39 cellular contexts compared by ENCODE assay signal in genomic region chr11:28826807-28827206, GRCh38.
"Had no signal": no experiment of that assay in that cellular context is flagged by ENCODE, and none has a peak within 500 bp of the region (broad histone marks: within the 10 kb centered on the region; RNA-seq: fewer than 3 reads in every experiment).

No MANE protein-coding gene starts in this region.

- H3K36me3 Mint-ChIP-seq: activated CD4-positive, alpha-beta memory T cell treated with anti-CD3 and anti-CD28 coated beads for 36 hours; activated naive CD4-positive, alpha-beta T cell treated with anti-CD3 and anti-CD28 coated beads, Interleukin-2, amount 10 ng/mL, durations not matched to agents 7 days and 5 days; activated naive CD4-positive, alpha-beta T cell treated with anti-CD3 and anti-CD28 coated beads, Interleukin-2, amount 50 U/mL, for 24 hours; activated naive CD8-positive, alpha-beta T cell; activated naive CD8-positive, alpha-beta T cell treated with anti-CD3 and anti-CD28 coated beads, Interleukin-2, amount 10 ng/mL, durations not matched to agents 7 days and 5 days; brain had no signal

- H3K4me3 ChIP-seq: ascending aorta, cardiac muscle cell had no signal

- DNase-seq: activated B cell treated with CpG ODN at 0.5 μM for 24 hours; activated CD4-positive, alpha-beta memory T cell treated with anti-CD3 and anti-CD28 coated beads for 36 hours; activated CD4-positive, alpha-beta T cell treated with anti-CD3 and anti-CD28 coated beads for 4 hours; activated CD4-positive, alpha-beta T cell treated with anti-CD3 and anti-CD28 coated beads, Interleukin-2, amount 10 ng/mL, durations not matched to agents 24 days and 14 days; activated CD4-positive, alpha-beta T cell treated with anti-CD3 and anti-CD28 coated beads, Interleukin-2, amount 50 U/mL, for 1 hour; activated CD4-positive, alpha-beta T cell treated with anti-CD3 and anti-CD28 coated beads, Interleukin-2, amount 50 U/mL, for 4 hours; activated CD4-positive, CD25-positive, alpha-beta regulatory T cell treated with anti-CD3 and anti-CD28 coated beads, Interleukin-2, amount 50 U/mL, for 72 hours; activated CD8-positive, alpha-beta memory T cell treated with anti-CD3 and anti-CD28 coated beads, Interleukin-2, amount 50 U/mL, for 4 hours; activated CD8-positive, alpha-beta T cell treated with anti-CD3 and anti-CD28 coated beads for 36 hours; activated effector memory CD4-positive, alpha-beta T cell treated with anti-CD3 and anti-CD28 coated beads, Interleukin-2, amount 50 U/mL, for 16 hours; activated gamma-delta T cell treated with Interleukin-2 at 50 U/mL for 16 hours; activated naive CD4-positive, alpha-beta T cell treated with anti-CD3 and anti-CD28 coated beads, Interleukin-2, amount 10 ng/mL, durations not matched to agents 7 days and 5 days; activated naive CD4-positive, alpha-beta T cell treated with Interleukin-2 at 50 U/mL for 16 hours; activated naive CD8-positive, alpha-beta T cell treated with anti-CD3 and anti-CD28 coated beads, Interleukin-2, amount 10 ng/mL, durations not matched to agents 7 days and 5 days; activated naive CD8-positive, alpha-beta T cell treated with anti-CD3 and anti-CD28 coated beads, Interleukin-2, amount 50 U/mL, for 24 hours; activated T-cell treated with anti-CD3 and anti-CD28 coated beads for 4 hours; activated T-cell treated with anti-CD3 and anti-CD28 coated beads, Interleukin-2, amount 50 U/mL, for 1 hour; activated T-cell treated with anti-CD3 and anti-CD28 coated beads, Interleukin-2, amount 50 U/mL, for 4 hours; activated T-cell treated with anti-CD3 and anti-CD28 coated beads, Interleukin-2, amount 50 U/mL, for 72 hours; amygdala; anterior cingulate cortex; caudate nucleus; cerebellar nuclear complex; T-helper 1 cell; T-helper 2 cell; T-helper 9 cell had no signal

- H3K4me1 Mint-ChIP-seq: activated B cell treated with CpG ODN at 0.5 μM for 24 hours; activated CD4-positive, alpha-beta T cell treated with anti-CD3 and anti-CD28 coated beads, Interleukin-2, amount 10 ng/mL, durations not matched to agents 24 days and 14 days; activated naive CD4-positive, alpha-beta T cell treated with anti-CD3 and anti-CD28 coated beads, Interleukin-2, amount 10 ng/mL, durations not matched to agents 7 days and 5 days; activated naive CD4-positive, alpha-beta T cell treated with anti-CD3 and anti-CD28 coated beads, Interleukin-2, amount 50 U/mL, for 24 hours; activated naive CD8-positive, alpha-beta T cell treated with anti-CD3 and anti-CD28 coated beads, Interleukin-2, amount 10 ng/mL, durations not matched to agents 7 days and 5 days; activated naive CD8-positive, alpha-beta T cell treated with anti-CD3 and anti-CD28 coated beads, Interleukin-2, amount 50 U/mL, for 24 hours; activated T-helper 17 cell treated with anti-CD3 and anti-CD28 coated beads, Interleukin-2, amount 50 U/mL, for 72 hours; brain; central memory CD8-positive, alpha-beta T cell had no signal

- H3K27ac Mint-ChIP-seq: activated B cell treated with CpG ODN at 0.5 μM for 24 hours; activated CD4-positive, alpha-beta memory T cell treated with anti-CD3 and anti-CD28 coated beads for 36 hours; activated CD4-positive, alpha-beta T cell treated with anti-CD3 and anti-CD28 coated beads, Interleukin-2, amount 10 ng/mL, durations not matched to agents 24 days and 14 days; activated CD8-positive, alpha-beta T cell treated with anti-CD3 and anti-CD28 coated beads for 36 hours; activated naive CD4-positive, alpha-beta T cell treated with anti-CD3 and anti-CD28 coated beads, Interleukin-2, amount 10 ng/mL, durations not matched to agents 7 days and 5 days; activated naive CD4-positive, alpha-beta T cell treated with anti-CD3 and anti-CD28 coated beads, Interleukin-2, amount 50 U/mL, for 24 hours; activated naive CD8-positive, alpha-beta T cell; activated naive CD8-positive, alpha-beta T cell treated with anti-CD3 and anti-CD28 coated beads, Interleukin-2, amount 10 ng/mL, durations not matched to agents 7 days and 5 days; activated naive CD8-positive, alpha-beta T cell treated with anti-CD3 and anti-CD28 coated beads, Interleukin-2, amount 50 U/mL, for 24 hours; activated T-cell treated with anti-CD3 and anti-CD28 coated beads, Interleukin-2, amount 50 U/mL, for 72 hours; activated T-helper 1 cell treated with anti-CD3 and anti-CD28 coated beads, Interleukin-12 subunit alpha, Interleukin-12 subunit beta, Interleukin-2, Interleukin-4 antibody, amounts not matched to agents 30 ng/mL and 10 ng/mL and 1 ng/mL, durations not matched to agents 14 hours and 24 hours and 36 hours; activated T-helper 17 cell treated with anti-CD3 and anti-CD28 coated beads, Interleukin-2, amount 50 U/mL, for 72 hours; brain; T-helper 1 cell treated with Interleukin-12 subunit alpha and Interleukin-12 subunit beta and Interleukin-4 antibody, amounts not matched to agents 30 μg/mL and 1 μg/mL, for 36 hours; T-helper 2 cell treated with Interferon-gamma antibody and Interleukin-4, amounts not matched to agents 5 μg/mL and 100 μg/mL, for 36 hours had no signal

- H3K4me1 ChIP-seq: ascending aorta had no signal

- H3K27me3 Mint-ChIP-seq: activated B cell treated with CpG ODN at 0.5 μM for 24 hours; activated CD4-positive, alpha-beta memory T cell treated with anti-CD3 and anti-CD28 coated beads for 36 hours; activated CD4-positive, alpha-beta T cell treated with anti-CD3 and anti-CD28 coated beads, Interleukin-2, amount 10 ng/mL, durations not matched to agents 24 days and 14 days; activated CD8-positive, alpha-beta T cell treated with anti-CD3 and anti-CD28 coated beads for 36 hours; activated naive CD4-positive, alpha-beta T cell treated with anti-CD3 and anti-CD28 coated beads, Interleukin-2, amount 10 ng/mL, durations not matched to agents 7 days and 5 days; activated naive CD4-positive, alpha-beta T cell treated with anti-CD3 and anti-CD28 coated beads, Interleukin-2, amount 50 U/mL, for 24 hours; activated naive CD8-positive, alpha-beta T cell; activated naive CD8-positive, alpha-beta T cell treated with anti-CD3 and anti-CD28 coated beads, Interleukin-2, amount 10 ng/mL, durations not matched to agents 7 days and 5 days; activated naive CD8-positive, alpha-beta T cell treated with anti-CD3 and anti-CD28 coated beads, Interleukin-2, amount 50 U/mL, for 24 hours; activated T-helper 17 cell treated with anti-CD3 and anti-CD28 coated beads, Interleukin-2, amount 50 U/mL, for 72 hours; central memory CD8-positive, alpha-beta T cell had no signal

- H3K27me3 ChIP-seq: ascending aorta, cardiac muscle cell had no signal

- FAIRE-seq: bronchial epithelial cell, TTC549 had no signal

- H3K4me3 Mint-ChIP-seq: activated B cell treated with CpG ODN at 0.5 μM for 24 hours; activated CD4-positive, alpha-beta memory T cell treated with anti-CD3 and anti-CD28 coated beads for 36 hours; activated CD4-positive, alpha-beta T cell treated with anti-CD3 and anti-CD28 coated beads, Interleukin-2, amount 10 ng/mL, durations not matched to agents 24 days and 14 days; activated CD8-positive, alpha-beta T cell treated with anti-CD3 and anti-CD28 coated beads for 36 hours; activated naive CD4-positive, alpha-beta T cell treated with anti-CD3 and anti-CD28 coated beads, Interleukin-2, amount 10 ng/mL, durations not matched to agents 7 days and 5 days; activated naive CD4-positive, alpha-beta T cell treated with anti-CD3 and anti-CD28 coated beads, Interleukin-2, amount 50 U/mL, for 24 hours; activated naive CD8-positive, alpha-beta T cell; activated naive CD8-positive, alpha-beta T cell treated with anti-CD3 and anti-CD28 coated beads, Interleukin-2, amount 10 ng/mL, durations not matched to agents 7 days and 5 days; activated naive CD8-positive, alpha-beta T cell treated with anti-CD3 and anti-CD28 coated beads, Interleukin-2, amount 50 U/mL, for 24 hours; activated T-cell treated with anti-CD3 and anti-CD28 coated beads, Interleukin-2, amount 50 U/mL, for 4 hours; activated T-cell treated with anti-CD3 and anti-CD28 coated beads, Interleukin-2, amount 50 U/mL, for 72 hours; activated T-helper 1 cell treated with anti-CD3 and anti-CD28 coated beads, Interleukin-12 subunit alpha, Interleukin-12 subunit beta, Interleukin-2, Interleukin-4 antibody, amounts not matched to agents 30 ng/mL and 10 ng/mL and 1 ng/mL, durations not matched to agents 14 hours and 24 hours and 36 hours; activated T-helper 17 cell treated with anti-CD3 and anti-CD28 coated beads, Interleukin-2, amount 50 U/mL, for 72 hours; brain; central memory CD8-positive, alpha-beta T cell; T-helper 1 cell treated with Interleukin-12 subunit alpha and Interleukin-12 subunit beta and Interleukin-4 antibody, amounts not matched to agents 30 μg/mL and 1 μg/mL, for 36 hours; T-helper 2 cell treated with Interferon-gamma antibody and Interleukin-4, amounts not matched to agents 5 μg/mL and 100 μg/mL, for 36 hours had no signal

- H3K27ac ChIP-seq: ascending aorta, cardiac muscle cell, VCaP had no signal

- ATAC-seq: activated CD8-positive, alpha-beta T cell treated with anti-CD3 and anti-CD28 coated beads for 36 hours; activated naive CD8-positive, alpha-beta T cell treated with anti-CD3 and anti-CD28 coated beads, Interleukin-2, amount 50 U/mL, for 24 hours; activated T-cell treated with anti-CD3 and anti-CD28 coated beads, Interleukin-2, amount 50 U/mL, for 4 hours; activated T-cell treated with anti-CD3 and anti-CD28 coated beads, Interleukin-2, amount 50 U/mL, for 72 hours; activated T-helper 17 cell treated with anti-CD3 and anti-CD28 coated beads, Interleukin-2, amount 50 U/mL, for 72 hours had no signal

- H3K36me3 ChIP-seq: ascending aorta, cardiac muscle cell had no signal
